Comparison of ENCODE assay signal across 8 cellular contexts in the genomic region with DNA sequence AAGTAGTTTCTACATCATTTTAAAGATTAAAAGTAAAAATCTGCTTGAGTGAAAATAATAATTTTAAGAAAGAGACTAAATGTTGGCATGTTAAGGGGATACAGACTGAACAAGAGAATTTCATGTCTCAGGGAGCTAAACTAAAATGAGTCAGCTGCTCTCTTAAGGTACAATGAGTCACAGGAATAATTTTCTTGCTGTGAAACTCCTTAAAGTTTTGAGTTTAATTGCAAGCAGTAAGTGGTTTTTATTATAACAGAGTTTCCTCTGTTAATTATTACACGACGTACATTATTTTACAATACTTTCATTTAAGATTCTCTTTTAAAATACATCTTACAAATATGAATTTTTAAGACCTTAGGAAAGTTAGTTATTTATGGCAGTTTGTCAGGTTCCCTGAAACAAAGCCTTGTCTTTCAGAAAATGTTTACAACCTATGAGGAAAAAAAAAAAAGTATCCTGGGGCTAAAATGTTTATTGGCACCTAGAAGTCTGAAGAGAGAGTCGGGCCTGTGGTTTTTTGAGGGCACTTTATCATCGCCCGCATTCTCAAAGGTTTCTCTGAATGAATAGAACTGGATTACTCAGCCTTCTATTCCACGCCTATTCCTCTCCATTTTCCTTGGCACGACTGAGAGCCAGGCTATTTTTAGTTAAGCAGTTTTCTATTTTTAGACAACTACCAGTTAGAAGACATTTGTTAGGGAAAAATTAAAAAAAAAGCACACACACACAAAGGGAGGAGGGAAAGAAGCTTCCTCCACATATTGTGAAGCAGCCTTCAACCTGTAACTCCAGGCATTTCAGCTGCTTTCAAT.
A peak's percentile ranks its signal among the peaks of the same experiment; 100 is the strongest.
DNase-seq lines count a peak whose midpoint lies in the region; ATAC-seq and TF ChIP-seq lines count a peak whose summit lies in the region.

No MANE protein-coding gene starts in this region.

- H3K36me3 ChIP-seq in Caco-2 (ENCODE audit: control insufficient read depth, insufficient read depth, low read length) = no peaks in the 10 kb centered on the region
- no peaks in the 10 kb centered on the region for H3K36me3 ChIP-seq in gastroesophageal sphincter

- TF ChIP-seq CTCF in Caco-2 (IDR thresholded peaks at IDR 0.05; ENCODE audit: insufficient read depth in 1 of 2, low read depth in 1 of 2, low read length in 1 of 2, severe bottlenecking in 1 of 2, unreplicated experiment in 1 of 2) = no peak
- no peak for TF ChIP-seq CTCF in gastroesophageal sphincter (IDR thresholded peaks at IDR 0.05)

- TF ChIP-seq POLR2A in gastroesophageal sphincter (IDR thresholded peaks at IDR 0.05) = no peak

- ATAC-seq in GM21367 (IDR thresholded peaks at IDR 0.05; ENCODE audit: unreplicated experiment) (peak; percentile 65), gastroesophageal sphincter (peak; percentile 79)

- CTCF ChIA-PET in Caco-2 (lab: Charles Lee) = no interaction called here

- DNase-seq in Caco-2 = no peak
- DNase-seq in HK-2 (ENCODE audit: unreplicated experiment) = peak; percentile 57
- peak; percentile 67 for DNase-seq in T1000 (lab: John Stamatoyannopoulos, UW)
- DNase-seq in pons (ENCODE audit: low spot score) = peak; percentile 69
- DNase-seq in HUDEP-2 (lab: John Stamatoyannopoulos, UW; ENCODE audit: unreplicated experiment in 76 of 76) = no peak
- DNase-seq in NK-92 (lab: John Stamatoyannopoulos, UW; ENCODE audit: unreplicated experiment) = no peak

- peak overlapping the region; percentile 27 for H3K4me3 Mint-ChIP-seq in Caco-2 (ENCODE audit: unreplicated experiment)

- H3K27me3 ChIP-seq in Caco-2 (replicated peaks; ENCODE audit: control insufficient read depth, insufficient read depth, low read length) (no peaks in the 10 kb centered on the region), gastroesophageal sphincter (no peaks in the 10 kb centered on the region)

- H3K27ac ChIP-seq in gastroesophageal sphincter = peak overlapping the region; percentile 63 to 82 (median 73)

- WGBS in gastroesophageal sphincter (ENCODE audit: low coverage in 1 of 2), 2 donors = 1% methylated on average over 7 of the region's 7 CpGs

- H3K27me3 Mint-ChIP-seq in Caco-2 (ENCODE audit: insufficient read depth, unreplicated experiment) = no peaks in the 10 kb centered on the region

- no peaks in the 10 kb centered on the region for H3K4me1 Mint-ChIP-seq in Caco-2 (ENCODE audit: low read depth, unreplicated experiment)

- no peaks in the 10 kb centered on the region for H3K9me3 Mint-ChIP-seq in Caco-2 (ENCODE audit: unreplicated experiment)

- no TSS peak for BruUV-seq in Caco-2 (replicated peaks; lab: Mats Ljungman, UMichigan)

- H3K36me3 Mint-ChIP-seq in Caco-2 (ENCODE audit: insufficient read depth, unreplicated experiment) = no peaks in the 10 kb centered on the region

- POLR2A ChIA-PET in Caco-2 (lab: Charles Lee) = no interaction called here

- no peak for TF ChIP-seq EP300 in gastroesophageal sphincter (IDR thresholded peaks at IDR 0.05)

- H3K4me1 ChIP-seq in Caco-2 = no peaks in the 10 kb centered on the region
- peaks cover 0 to 31% (median 2%) of the 10 kb centered on the region in 3 donors for H3K4me1 ChIP-seq in gastroesophageal sphincter

- H3K9me3 ChIP-seq in Caco-2 = no peaks in the 10 kb centered on the region
- no peaks in the 10 kb centered on the region for H3K9me3 ChIP-seq in gastroesophageal sphincter

- peak overlapping the region; percentile 53 for H3K27ac Mint-ChIP-seq in Caco-2 (ENCODE audit: unreplicated experiment)

- H3K4me3 ChIP-seq in Caco-2 (ENCODE audit: low read depth, low read length) (no peak overlapping the region), gastroesophageal sphincter (peak overlapping the region in 1 of 2 donors; percentile 3)

- intact Hi-C loops in Caco-2 (cut with micrococcal nuclease; ENCODE audit: unreplicated experiment) = no loop called here

Comparison
In these comparisons a context has a peak if more than half of its experiments do, and no peak if none do; other contexts are left out.
1. DNase-seq: peak in HK-2 (single experiment), T1000 (single experiment) and pons (single experiment); none in Caco-2 (0 of 2), HUDEP-2 (0 of 76) and NK-92 (single experiment).